3 cellular contexts compared by ENCODE assay signal in genomic region chr15:82611348-82611747, GRCh38.
TF ChIP-seq lines count a peak whose summit lies in the region.

No MANE protein-coding gene starts in this region.

TF ChIP-seq in HEK293, 187 proteins besides CTCF, POLR2A, EP300 and RAD21 (continued from another document):
- TF ChIP-seq ZNF121 (tag by site-specific recombination; IDR thresholded peaks at IDR 0.05) = peak; percentile 95

TF ChIP-seq in WTC11, 78 proteins besides CTCF, POLR2A, EP300 and RAD21 (continued from another document):
- peak; percentile 60; the same call in 1 of the 2 replicates for TF ChIP-seq ZNF121 (CRISPR knock-in tag; IDR thresholded peaks at IDR 0.05)
- TF ChIP-seq TEAD4 (CRISPR knock-in tag; IDR thresholded peaks at IDR 0.05) = no peak
- no peak for TF ChIP-seq IRF1 (CRISPR knock-in tag; IDR thresholded peaks at IDR 0.05)

TF ChIP-seq in H1, 55 proteins besides CTCF, POLR2A, EP300 and RAD21:
- TF ChIP-seq KDM1A (IDR thresholded peaks at IDR 0.05; ENCODE audit: borderline replicate concordance, low read length) (0 out of 2 replicates have a peak, but pooled peaks have one; percentile 39), POLR2AphosphoS5 (IDR thresholded peaks at IDR 0.05; ENCODE audit: low read depth, low read length) (no peak)
